1 cellular context compared by ENCODE assay signal in the genomic region with DNA sequence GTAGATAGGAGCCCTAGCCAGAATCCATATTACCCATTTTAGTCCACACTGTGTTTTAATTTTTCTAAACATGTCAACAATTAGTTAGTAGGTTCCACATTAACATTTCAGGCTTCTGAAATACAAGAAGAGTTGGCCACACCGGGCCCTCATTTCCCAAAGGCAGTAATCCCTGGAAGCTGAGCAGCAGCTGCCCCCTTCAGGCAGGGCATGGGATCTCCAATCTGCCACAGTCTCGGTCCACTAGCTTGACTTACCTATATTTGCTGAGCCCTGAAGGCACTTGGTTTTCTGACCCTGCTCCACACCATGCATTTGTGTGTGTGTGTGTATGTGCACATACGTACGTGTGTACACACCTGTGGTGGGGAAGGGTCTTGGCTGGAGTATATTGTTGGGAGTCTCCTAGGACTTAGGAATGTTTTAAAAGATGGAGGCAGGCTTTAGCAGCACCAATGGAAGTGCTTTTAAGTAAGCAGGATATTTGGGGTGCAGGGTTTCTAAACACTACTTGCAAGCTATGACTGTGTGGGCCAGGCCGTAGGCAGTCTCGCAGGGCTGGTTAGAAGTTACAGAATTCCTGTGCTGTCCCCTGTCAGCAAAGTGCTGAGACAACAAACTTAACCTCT.
TF ChIP-seq lines count a peak whose summit lies in the region.

No MANE protein-coding gene starts in this region.

TF ChIP-seq in SK-N-SH treated with all-trans-retinoic acid at 6 μM for 48 hours, 23 proteins besides CTCF, POLR2A, EP300 and RAD21 (continued from another document):
- TF ChIP-seq GLIS3 (CRISPR knock-in tag; IDR thresholded peaks at IDR 0.05) = no peak
